In genomic region chr2:16334886-16335605, GRCh38 we compare ENCODE assay signal across 27 cellular contexts.
"Had no signal": no experiment of that assay in that cellular context is flagged by ENCODE, and none has a peak within 500 bp of the region (broad histone marks: within the 10 kb centered on the region; RNA-seq: fewer than 3 reads in every experiment).

No MANE protein-coding gene starts in this region.

- H2AFZ ChIP-seq: hepatocyte had no signal

- DNase-seq: activated CD4-positive, alpha-beta T cell treated with anti-CD3 and anti-CD28 coated beads, Interleukin-2, amount 10 ng/mL, durations not matched to agents 7 days and 5 days; activated CD4-positive, CD25-positive, alpha-beta regulatory T cell treated with anti-CD3 and anti-CD28 coated beads, Interleukin-2, amount 50 U/mL, for 72 hours; activated CD8-positive, alpha-beta memory T cell treated with anti-CD3 and anti-CD28 coated beads, Interleukin-2, amount 10 ng/mL, durations not matched to agents 7 days and 5 days; activated CD8-positive, alpha-beta T cell treated with anti-CD3 and anti-CD28 coated beads for 36 hours; activated effector memory CD4-positive, alpha-beta T cell treated with anti-CD3 and anti-CD28 coated beads, Interleukin-2, amount 50 U/mL, for 16 hours; activated naive CD4-positive, alpha-beta T cell treated with anti-CD3 and anti-CD28 coated beads, Interleukin-2, amount 50 U/mL, for 16 hours; activated naive CD8-positive, alpha-beta T cell treated with anti-CD3 and anti-CD28 coated beads, Interleukin-2, amount 50 U/mL, for 24 hours; activated T-cell treated with anti-CD3 and anti-CD28 coated beads for 4 hours; aorta; brain microvascular endothelial cell; central memory CD4-positive, alpha-beta T cell; dermis blood vessel endothelial cell; effector CD8-positive, alpha-beta T cell; foreskin melanocyte; glutamatergic neuron; immature natural killer cell; left ventricle myocardium superior; mammary epithelial cell; retina; sigmoid colon; stimulated activated CD4-positive, alpha-beta T cell treated with anti-CD3 and anti-CD28 coated beads, Interleukin-15, amount 100 ng/mL, for 24 hours; stomach; transverse colon had no signal

- H3K36me3 ChIP-seq: brain microvascular endothelial cell, sigmoid colon, stomach, suprapubic skin, transverse colon had no signal

- H3K9me3 ChIP-seq: suprapubic skin had no signal

- H3K4me1 ChIP-seq: suprapubic skin, transverse colon had no signal

- H3K27me3 ChIP-seq: brain microvascular endothelial cell, hepatocyte, sigmoid colon, stomach, suprapubic skin, transverse colon had no signal

- H3K4me3 ChIP-seq: hepatocyte, sigmoid colon, smooth muscle cell, stomach, suprapubic skin, transverse colon had no signal

- H3K79me2 ChIP-seq: hepatocyte had no signal

- H3K4me2 ChIP-seq: hepatocyte, smooth muscle cell had no signal

- H3K27ac ChIP-seq: brain microvascular endothelial cell, hepatocyte, sigmoid colon, stomach, suprapubic skin, transverse colon had no signal

- FAIRE-seq: urothelium cell line had no signal
